In genomic region chr16:80669673-80670072, GRCh38 we compare ENCODE assay signal across 17 cellular contexts.
"Had no signal": no experiment of that assay in that cellular context is flagged by ENCODE, and none has a peak within 500 bp of the region (broad histone marks: within the 10 kb centered on the region; RNA-seq: fewer than 3 reads in every experiment).

No MANE protein-coding gene starts in this region.

- H3K4me1 ChIP-seq: esophagus muscularis mucosa, sigmoid colon, SJSA1, thyroid gland had no signal

- H3K27ac ChIP-seq: esophagus muscularis mucosa, heart right ventricle, sigmoid colon, SJSA1, spleen, thyroid gland had no signal

- ATAC-seq: heart right ventricle, natural killer cell, WTC11 had no signal

- H3K4me3 Mint-ChIP-seq: activated CD4-positive, alpha-beta T cell treated with anti-CD3 and anti-CD28 coated beads, Interleukin-2, amount 10 ng/mL, durations not matched to agents 7 days and 5 days; immature natural killer cell; natural killer cell; stimulated activated naive B cell treated with anti-CD40 and anti-IgM and Interleukin-4, amounts not matched to agents 10 μg/mL and 1 μg/mL and 100 μg/mL, for 72 hours; WTC11 had no signal

- H3K4me3 ChIP-seq: esophagus muscularis mucosa, heart right ventricle, sigmoid colon, SJSA1, spleen, thyroid gland had no signal

- DNase-seq: activated CD4-positive, alpha-beta T cell treated with anti-CD3 and anti-CD28 coated beads, Interleukin-2, amount 10 ng/mL, durations not matched to agents 7 days and 5 days; amniotic stem cell; effector CD4-positive, alpha-beta T cell; heart right ventricle; immature natural killer cell; mesendoderm; natural killer cell; nucleus accumbens; sigmoid colon; spleen; thyroid gland had no signal

- H3K9me3 ChIP-seq: esophagus muscularis mucosa, heart right ventricle, sigmoid colon, SJSA1, thyroid gland had no signal

- H3K27ac Mint-ChIP-seq: activated CD4-positive, alpha-beta T cell treated with anti-CD3 and anti-CD28 coated beads, Interleukin-2, amount 10 ng/mL, durations not matched to agents 7 days and 5 days; activated naive CD4-positive, alpha-beta T cell treated with anti-CD3 and anti-CD28 coated beads, Interleukin-2, amount 50 U/mL, for 72 hours; natural killer cell; stimulated activated naive B cell treated with anti-CD40 and anti-IgM and Interleukin-4, amounts not matched to agents 10 μg/mL and 1 μg/mL and 100 μg/mL, for 72 hours; WTC11 had no signal

- H3K36me3 Mint-ChIP-seq: immature natural killer cell, natural killer cell, WTC11 had no signal

- H3K4me1 Mint-ChIP-seq: immature natural killer cell, natural killer cell had no signal

- H3K36me3 ChIP-seq: esophagus muscularis mucosa, heart right ventricle, sigmoid colon, SJSA1, thyroid gland had no signal

- H3K9me3 Mint-ChIP-seq: immature natural killer cell, natural killer cell, WTC11 had no signal

- FAIRE-seq: urothelium cell line had no signal

- H3K27me3 Mint-ChIP-seq: activated CD4-positive, alpha-beta T cell treated with anti-CD3 and anti-CD28 coated beads, Interleukin-2, amount 10 ng/mL, durations not matched to agents 7 days and 5 days had no signal

- H3K27me3 ChIP-seq: esophagus muscularis mucosa, sigmoid colon, SJSA1, spleen, thyroid gland had no signal
